In genomic region chr3:161284989-161285388, GRCh38 we compare ENCODE assay signal across 18 cellular contexts.
A peak's percentile ranks its signal among the peaks of the same experiment; 100 is the strongest.
DNase-seq lines count a peak whose midpoint lies in the region; ATAC-seq and TF ChIP-seq lines count a peak whose summit lies in the region.
"Had no signal": no experiment of that assay in that cellular context is flagged by ENCODE, and none has a peak within 500 bp of the region (broad histone marks: within the 10 kb centered on the region; RNA-seq: fewer than 3 reads in every experiment).

No MANE protein-coding gene starts in this region.

- H3K4me1 ChIP-seq in tibial artery, result no peaks in the 10 kb centered on the region
- H3K4me1 ChIP-seq: BE2C, Peyer's patch had no signal

- no peaks in the 10 kb centered on the region for H3K27me3 ChIP-seq in MG63
- H3K27me3 ChIP-seq in tibial artery, result no peaks in the 10 kb centered on the region
- H3K27me3 ChIP-seq: BE2C, Peyer's patch had no signal

- peaks cover 12% of the 10 kb centered on the region for H3K9me3 ChIP-seq in MG63
- H3K9me3 ChIP-seq in tibial artery, result peaks cover 0 to 29% (median 6%) of the 10 kb centered on the region in 3 donors
- H3K9me3 ChIP-seq: BE2C had no signal

- intact Hi-C loops in tibial artery (cut with DNase I; ENCODE audit: low total_unique reads), result no loop called here

- ATAC-seq in GM18867 (IDR thresholded peaks at IDR 0.05; ENCODE audit: unreplicated experiment), result no peak
- ATAC-seq: HCT116, K562 had no signal

- DNase-seq in AG20443 (ENCODE audit: low spot score) (peak; percentile 26), MG63 (peak; percentile 23), epithelial cell of esophagus (ENCODE audit: low read depth) (peak; percentile 91), fibroblast of the conjunctiva (ENCODE audit: low read depth) (peak; percentile 63), OCI-M1 (lab: John Stamatoyannopoulos, UW) (no peak), tibial artery (no peak), NCI-H1417 (lab: John Stamatoyannopoulos, UW) (no peak)
- DNase-seq: BE2C; CD8-positive, alpha-beta memory T cell; EL; NCI-H1092; NCI-H187; NCI-H748 treated with DMSO at 0.1 percent for 48 hours; Peyer's patch; SHP77 treated with DMSO at 0.1 percent for 48 hours had no signal

- no peak overlapping the region for H3K27ac ChIP-seq in tibial artery
- H3K27ac ChIP-seq: Peyer's patch had no signal

- TF ChIP-seq CTCF in epithelial cell of esophagus (IDR thresholded peaks at IDR 0.05; ENCODE audit: insufficient read depth, low read depth, low read length, missing control alignments) (no peak), tibial artery (IDR thresholded peaks at IDR 0.05) (no peak)

- H3K36me3 ChIP-seq in MG63, result no peaks in the 10 kb centered on the region; the same call in 1 of the 2 replicates
- H3K36me3 ChIP-seq in tibial artery, result no peaks in the 10 kb centered on the region
- H3K36me3 ChIP-seq: BE2C, Peyer's patch had no signal

- H3K4me3 ChIP-seq in MG63 (no peak overlapping the region), epithelial cell of esophagus (ENCODE audit: low read length) (no peak overlapping the region), tibial artery (no peak overlapping the region)
- H3K4me3 ChIP-seq: K562, Peyer's patch had no signal

Comparison
In these comparisons a context has a peak if more than half of its experiments do, and no peak if none do; other contexts are left out.
1. DNase-seq: peak in AG20443 (single experiment), MG63 (single experiment), epithelial cell of esophagus (single experiment) and fibroblast of the conjunctiva (single experiment); none in OCI-M1 (single experiment), tibial artery (0 of 2) and NCI-H1417 (0 of 3).